Comparison of ENCODE assay signal across 29 cellular contexts in genomic region chr9:101393135-101393534, GRCh38. TPM values are rescaled to one million over a fixed set of nuclear protein-coding genes. Genes with fewer than 3 reads are reported as not detected.
"Had no signal": no experiment of that assay in that cellular context is flagged by ENCODE, and none has a peak within 500 bp of the region (broad histone marks: within the 10 kb centered on the region; RNA-seq: fewer than 3 reads in every experiment).

No MANE protein-coding gene starts in this region.

- H3K27me3 ChIP-seq: dorsolateral prefrontal cortex, gastrocnemius medialis, neural progenitor cell, right atrium auricular region, sigmoid colon, testis, tibial artery had no signal

- H3K4me3 ChIP-seq: dorsolateral prefrontal cortex, gastrocnemius medialis, lung, mucosa of descending colon, neural progenitor cell, prostate gland, right atrium auricular region, sigmoid colon, testis, tibial artery had no signal

- H3K27ac ChIP-seq: dorsolateral prefrontal cortex, gastrocnemius medialis, neural progenitor cell, prostate gland, right atrium auricular region, sigmoid colon, testis, tibial artery had no signal

- H2AFZ ChIP-seq: neural progenitor cell had no signal

- H3K4me2 ChIP-seq: neural progenitor cell had no signal

- H3K9ac ChIP-seq: neural progenitor cell had no signal

- H3K4me3 Mint-ChIP-seq: mesothelial cell of epicardium; nephron; neural progenitor cell; stimulated activated memory B cell treated with anti-CD40 and anti-IgM and Interleukin-4, amounts not matched to agents 10 μg/mL and 1 μg/mL and 100 μg/mL, for 72 hours; type B pancreatic cell had no signal

- H3K27ac Mint-ChIP-seq: mesothelial cell of epicardium; nephron; neural progenitor cell; stimulated activated memory B cell treated with anti-CD40 and anti-IgM and Interleukin-4, amounts not matched to agents 10 μg/mL and 1 μg/mL and 100 μg/mL, for 72 hours; type B pancreatic cell had no signal

- ATAC-seq: gastrocnemius medialis; left lobe of liver; mucosa of descending colon; stimulated activated memory B cell treated with anti-CD40 and anti-IgM and Interleukin-4, amounts not matched to agents 10 μg/mL and 1 μg/mL and 100 μg/mL, for 72 hours; stimulated activated naive CD8-positive, alpha-beta T cell treated with anti-CD3 and anti-CD28 coated beads, Interleukin-15, Interleukin-2, amounts not matched to agents 100 U/mL and 50 U/mL, for 24 hours had no signal

- H3K36me3 ChIP-seq: prostate gland had no signal

- FAIRE-seq: keratinocyte had no signal

- DNase-seq: dorsolateral prefrontal cortex; effector CD4-positive, alpha-beta T cell; foreskin fibroblast; gastrocnemius medialis; head of caudate nucleus; mesenchymal stem cell; mucosa of descending colon; naive B cell; sigmoid colon; stimulated activated CD4-positive, alpha-beta T cell treated with anti-CD3 and anti-CD28 coated beads, Interleukin-2, amount 100 ng/mL, for 24 hours; stimulated activated CD4-positive, alpha-beta T cell treated with anti-CD3 and anti-CD28 coated beads, Interleukin-4, amount 100 ng/mL, for 4 hours; stimulated activated naive CD8-positive, alpha-beta T cell treated with anti-CD3 and anti-CD28 coated beads, Interleukin-15, Interleukin-2, amounts not matched to agents 100 U/mL and 50 U/mL, for 24 hours; substantia nigra; testis; tibial artery had no signal

- H3K27me3 Mint-ChIP-seq: naive B cell; stimulated activated memory B cell treated with anti-CD40 and anti-IgM and Interleukin-4, amounts not matched to agents 10 μg/mL and 1 μg/mL and 100 μg/mL, for 72 hours; type B pancreatic cell had no signal

- H3K9me3 ChIP-seq: gastrocnemius medialis, prostate gland, sigmoid colon, testis, tibial artery had no signal

RNA-seq across cellular contexts. Expression of gene BAAT, which starts 8.3 kb away (rescaled TPM):
- total RNA-seq: glomerular endothelial cell, prostate gland, sigmoid colon, urinary bladder had no signal

RNA-seq across cellular contexts. Expression of gene ALDOB, which starts 42.4 kb away (rescaled TPM):
- total RNA-seq: glomerular endothelial cell, mesothelial cell of epicardium, osteoblast, prostate gland, skeletal muscle tissue, urinary bladder had no signal
- polyA plus RNA-seq: keratinocyte had no signal
